ENCODE assay signal across 8 cellular contexts in genomic region chr20:60137657-60138245, GRCh38.
A peak's percentile ranks its signal among the peaks of the same experiment; 100 is the strongest.
DNase-seq lines count a peak whose midpoint lies in the region; ATAC-seq and TF ChIP-seq lines count a peak whose summit lies in the region.

No MANE protein-coding gene starts in this region.

- no peak for ATAC-seq in HG03095 (IDR thresholded peaks at IDR 0.05; ENCODE audit: unreplicated experiment)
- no peak for ATAC-seq in HG02870 (IDR thresholded peaks at IDR 0.05; ENCODE audit: unreplicated experiment)

- peaks cover 4% of the 10 kb centered on the region for H3K4me1 Mint-ChIP-seq in T-helper 1 cell treated with Interleukin-12 subunit alpha and Interleukin-12 subunit beta and Interleukin-4 antibody, amounts not matched to agents 30 μg/mL and 1 μg/mL, for 36 hours (ENCODE audit: low read depth)
- H3K4me1 Mint-ChIP-seq in progenitor cell of endocrine pancreas (ENCODE audit: low read depth), result peaks cover 4% of the 10 kb centered on the region

- TF ChIP-seq CTCF in progenitor cell of endocrine pancreas (IDR thresholded peaks at IDR 0.05; ENCODE audit: unreplicated experiment), result peak; percentile 58

- DNase-seq in NCI-H2171 treated with DMSO at 0.1 percent for 48 hours (lab: John Stamatoyannopoulos, UW) (peak; percentile 41), NCI-H2171 (lab: John Stamatoyannopoulos, UW) (no peak), erythroblast (lab: John Stamatoyannopoulos, UW) (peak; percentile 10 to 34), progenitor cell of endocrine pancreas (ENCODE audit: low spot score, unreplicated experiment) (no peak)

- TF ChIP-seq POLR2A in erythroblast (IDR thresholded peaks at IDR 0.05; ENCODE audit: low read length), result no peak

- peak overlapping the region; percentile 64 for H3K4me3 Mint-ChIP-seq in T-helper 1 cell treated with Interleukin-12 subunit alpha and Interleukin-12 subunit beta and Interleukin-4 antibody, amounts not matched to agents 30 μg/mL and 1 μg/mL, for 36 hours
- H3K4me3 Mint-ChIP-seq in progenitor cell of endocrine pancreas (ENCODE audit: low read depth), result no peak overlapping the region

- H3K27me3 Mint-ChIP-seq in T-helper 1 cell treated with Interleukin-12 subunit alpha and Interleukin-12 subunit beta and Interleukin-4 antibody, amounts not matched to agents 30 μg/mL and 1 μg/mL, for 36 hours (ENCODE audit: low read depth), result peaks cover 3% of the 10 kb centered on the region
- H3K27me3 Mint-ChIP-seq in progenitor cell of endocrine pancreas, result peaks cover 3% of the 10 kb centered on the region

- TF ChIP-seq EP300 in Ishikawa (IDR thresholded peaks at IDR 0.05; ENCODE audit: borderline replicate concordance), result no peak

- H3K9me3 Mint-ChIP-seq in T-helper 1 cell treated with Interleukin-12 subunit alpha and Interleukin-12 subunit beta and Interleukin-4 antibody, amounts not matched to agents 30 μg/mL and 1 μg/mL, for 36 hours, result no peaks in the 10 kb centered on the region
- peaks cover 3% of the 10 kb centered on the region for H3K9me3 Mint-ChIP-seq in progenitor cell of endocrine pancreas (ENCODE audit: low read depth)

- H3K27ac Mint-ChIP-seq in T-helper 1 cell treated with Interleukin-12 subunit alpha and Interleukin-12 subunit beta and Interleukin-4 antibody, amounts not matched to agents 30 μg/mL and 1 μg/mL, for 36 hours, result no peak overlapping the region
- no peak overlapping the region for H3K27ac Mint-ChIP-seq in progenitor cell of endocrine pancreas

- H3K36me3 Mint-ChIP-seq in T-helper 1 cell treated with Interleukin-12 subunit alpha and Interleukin-12 subunit beta and Interleukin-4 antibody, amounts not matched to agents 30 μg/mL and 1 μg/mL, for 36 hours (ENCODE audit: low read depth), result no peaks in the 10 kb centered on the region
- H3K36me3 Mint-ChIP-seq in progenitor cell of endocrine pancreas (ENCODE audit: insufficient read depth), result no peaks in the 10 kb centered on the region

- peak; percentile 36; the same call in 1 of the 2 replicates for TF ChIP-seq RAD21 in Ishikawa (IDR thresholded peaks at IDR 0.05; ENCODE audit: low read depth)

TF ChIP-seq in Ishikawa, 13 proteins besides CTCF, POLR2A, EP300 and RAD21:
- TF ChIP-seq NFIC (IDR thresholded peaks at IDR 0.05), result no peak
- no peak for TF ChIP-seq YY1 (IDR thresholded peaks at IDR 0.05; ENCODE audit: low read depth)
- no peak for TF ChIP-seq REST (IDR thresholded peaks at IDR 0.05; ENCODE audit: low read depth)
- no peak for TF ChIP-seq MAX (IDR thresholded peaks at IDR 0.05)
- TF ChIP-seq USF1 (IDR thresholded peaks at IDR 0.05), result no peak
- no peak for TF ChIP-seq CREB1 (IDR thresholded peaks at IDR 0.05; ENCODE audit: low read depth)
- TF ChIP-seq TEAD4 (IDR thresholded peaks at IDR 0.05), result no peak
- TF ChIP-seq TCF12 (IDR thresholded peaks at IDR 0.05; ENCODE audit: low read depth), result no peak
- no peak for TF ChIP-seq TAF1 (IDR thresholded peaks at IDR 0.05; ENCODE audit: low read depth)
- TF ChIP-seq CEBPB (IDR thresholded peaks at IDR 0.05), result no peak
- TF ChIP-seq FOXM1 (IDR thresholded peaks at IDR 0.05; ENCODE audit: borderline replicate concordance, low read depth), result no peak
- TF ChIP-seq ZBTB7A (IDR thresholded peaks at IDR 0.05; ENCODE audit: low read depth), result no peak
- no peak for TF ChIP-seq EGR1 (IDR thresholded peaks at IDR 0.05)

Comparison
In these comparisons a context has a peak if more than half of its experiments do, and no peak if none do; other contexts are left out.
1. DNase-seq: peak in NCI-H2171 treated with DMSO at 0.1 percent for 48 hours (single experiment) and erythroblast (2 of 2); none in NCI-H2171 (single experiment) and progenitor cell of endocrine pancreas (single experiment).